In genomic region chr5:112847306-112847705, GRCh38 we compare ENCODE assay signal across 25 cellular contexts.
"Had no signal": no experiment of that assay in that cellular context is flagged by ENCODE, and none has a peak within 500 bp of the region (broad histone marks: within the 10 kb centered on the region; RNA-seq: fewer than 3 reads in every experiment).

No MANE protein-coding gene starts in this region.

- DNase-seq: effector CD8-positive, alpha-beta T cell; gastrocnemius medialis; head of caudate nucleus; kidney; mucosa of descending colon; naive B cell; sigmoid colon; stimulated activated CD4-positive, alpha-beta T cell treated with anti-CD3 and anti-CD28 coated beads, Interleukin-2, amount 100 ng/mL, for 24 hours; stimulated activated CD4-positive, alpha-beta T cell treated with anti-CD3 and anti-CD28 coated beads, Interleukin-4, amount 100 ng/mL, for 24 hours; stimulated activated naive CD8-positive, alpha-beta T cell treated with anti-CD3 and anti-CD28 coated beads, Interleukin-15, Interleukin-2, amounts not matched to agents 100 U/mL and 50 U/mL, for 24 hours; substantia nigra; testis; tibial artery had no signal

- H3K4me3 ChIP-seq: lung, mucosa of descending colon, neural progenitor cell, prostate gland, right atrium auricular region, sigmoid colon, testis, tibial artery had no signal

- H3K27me3 Mint-ChIP-seq: memory B cell; naive B cell; stimulated activated memory B cell treated with anti-CD40 and anti-IgM and Interleukin-4, amounts not matched to agents 10 μg/mL and 1 μg/mL and 100 μg/mL, for 72 hours; type B pancreatic cell had no signal

- H3K36me3 ChIP-seq: gastrocnemius medialis, neural progenitor cell, prostate gland, right atrium auricular region, sigmoid colon, tibial artery had no signal

- ATAC-seq: stimulated activated memory B cell treated with anti-CD40 and anti-IgM and Interleukin-4, amounts not matched to agents 10 μg/mL and 1 μg/mL and 100 μg/mL, for 72 hours had no signal

- H3K9ac ChIP-seq: neural progenitor cell had no signal

- H3K9me3 Mint-ChIP-seq: dendritic cell treated with granulocyte-macrophage colony-stimulating factor and Interleukin-4, amounts not matched to agents 40 ng/mL and 50 ng/mL, for 4 days; memory B cell; naive B cell; nephron; neural progenitor cell; stimulated activated memory B cell treated with anti-CD40 and anti-IgM and Interleukin-4, amounts not matched to agents 10 μg/mL and 1 μg/mL and 100 μg/mL, for 72 hours had no signal

- H3K27ac Mint-ChIP-seq: dendritic cell treated with granulocyte-macrophage colony-stimulating factor and Interleukin-4, amounts not matched to agents 40 ng/mL and 50 ng/mL, for 4 days; stimulated activated memory B cell treated with anti-CD40 and anti-IgM and Interleukin-4, amounts not matched to agents 10 μg/mL and 1 μg/mL and 100 μg/mL, for 72 hours had no signal

- H3K27ac ChIP-seq: epithelial cell of prostate, neural progenitor cell, prostate gland, sigmoid colon, testis had no signal

- FAIRE-seq: kidney had no signal

- H3K4me3 Mint-ChIP-seq: dendritic cell treated with granulocyte-macrophage colony-stimulating factor and Interleukin-4, amounts not matched to agents 40 ng/mL and 50 ng/mL, for 4 days; endodermal cell; memory B cell; mesothelial cell of epicardium; nephron; neural progenitor cell; stimulated activated memory B cell treated with anti-CD40 and anti-IgM and Interleukin-4, amounts not matched to agents 10 μg/mL and 1 μg/mL and 100 μg/mL, for 72 hours had no signal

- H3K9me3 ChIP-seq: gastrocnemius medialis, mucosa of descending colon, prostate gland, right atrium auricular region, sigmoid colon, testis, tibial artery had no signal

- H3K27me3 ChIP-seq: gastrocnemius medialis, neural progenitor cell, right atrium auricular region, sigmoid colon, testis, tibial artery had no signal

- H3K4me1 ChIP-seq: gastrocnemius medialis, neural progenitor cell, prostate gland, right atrium auricular region, testis had no signal
